ENCODE assay signal across 8 cellular contexts in genomic region chr11:116791002-116791812, GRCh38. TPM values are rescaled to one million over a fixed set of nuclear protein-coding genes. Genes with fewer than 3 reads are reported as not detected.
A peak's percentile ranks its signal among the peaks of the same experiment; 100 is the strongest.
DNase-seq lines count a peak whose midpoint lies in the region; ATAC-seq, FAIRE-seq and TF ChIP-seq lines count a peak whose summit lies in the region.

No MANE protein-coding gene starts in this region.

- intact Hi-C loops in esophagus muscularis mucosa (cut with DNase I): loop anchor here (2.0 kb wide), 1 partner anchor 316 kb away; no protein-coding TSS in a partner anchor

- peak overlapping the region; percentile 0 to 42 (median 14) for H3K4me3 ChIP-seq in esophagus muscularis mucosa

- H3K4me1 ChIP-seq in esophagus muscularis mucosa: peaks cover 20 to 32% (median 25%) of the 10 kb centered on the region in 4 donors

- DNase-seq in CMK (ENCODE audit: low read depth): peak; percentile 56
- peak; percentile 70 for DNase-seq in HTR-8/SVneo (ENCODE audit: insufficient read length, low spot score)
- peak; percentile 91 for DNase-seq in OCI-M1 (lab: John Stamatoyannopoulos, UW)
- peak; percentile 87 for DNase-seq in activated T-cell treated with anti-CD3 and anti-CD28 coated beads, Interleukin-2, amount 50 U/mL, for 24 hours
- DNase-seq in esophagus muscularis mucosa (ENCODE audit: extremely low spot score): no peak
- peak; percentile 58 to 85 (median 75) for DNase-seq in naive thymus-derived CD8-positive, alpha-beta T cell
- peak; percentile 62 for DNase-seq in stimulated activated CD8-positive, alpha-beta memory T cell treated with anti-CD3 and anti-CD28 coated beads, Interleukin-7, amount 100 ng/mL, for 24 hours (ENCODE audit: low read depth)

- H3K27ac ChIP-seq in esophagus muscularis mucosa (replicated peaks in 1 of 4): no peak overlapping the region

- 27% methylated on average over 20 of the region's 31 CpGs for WGBS in esophagus muscularis mucosa

- TF ChIP-seq CTCF in esophagus muscularis mucosa (IDR thresholded peaks at IDR 0.05): peak; percentile 84 to 96 (median 92)

- H3K4me1 Mint-ChIP-seq in activated T-cell treated with anti-CD3 and anti-CD28 coated beads, Interleukin-2, amount 50 U/mL, for 24 hours (ENCODE audit: low read depth): peaks cover 31% of the 10 kb centered on the region
- H3K4me1 Mint-ChIP-seq in naive thymus-derived CD8-positive, alpha-beta T cell: peaks cover 20 to 35% (median 27%) of the 10 kb centered on the region in 4 donors

- H3K9me3 ChIP-seq in esophagus muscularis mucosa: no peaks in the 10 kb centered on the region

- TF ChIP-seq EP300 in esophagus muscularis mucosa (IDR thresholded peaks at IDR 0.05): no peak

- no peak overlapping the region for H3K4me3 Mint-ChIP-seq in activated T-cell treated with anti-CD3 and anti-CD28 coated beads, Interleukin-2, amount 50 U/mL, for 24 hours
- peak overlapping the region in 9 of 10 donors; percentile 4 to 84 (median 44) for H3K4me3 Mint-ChIP-seq in naive thymus-derived CD8-positive, alpha-beta T cell

- H3K27me3 ChIP-seq in esophagus muscularis mucosa: no peaks in the 10 kb centered on the region

- peaks cover 0 to 5% (median 4%) of the 10 kb centered on the region in 4 donors for H3K36me3 ChIP-seq in esophagus muscularis mucosa

- no peaks in the 10 kb centered on the region for H3K9me3 Mint-ChIP-seq in activated T-cell treated with anti-CD3 and anti-CD28 coated beads, Interleukin-2, amount 50 U/mL, for 24 hours
- peaks cover 0 to 2% (median 0%) of the 10 kb centered on the region in 9 donors for H3K9me3 Mint-ChIP-seq in naive thymus-derived CD8-positive, alpha-beta T cell

- H3K27ac Mint-ChIP-seq in activated T-cell treated with anti-CD3 and anti-CD28 coated beads, Interleukin-2, amount 50 U/mL, for 24 hours: no peak overlapping the region
- peak overlapping the region in 7 of 10 donors; percentile 52 to 88 (median 77) for H3K27ac Mint-ChIP-seq in naive thymus-derived CD8-positive, alpha-beta T cell

- POLR2A ChIA-PET in naive thymus-derived CD8-positive, alpha-beta T cell (lab: Charles Lee): interaction anchor here (0.6 to 3.5 kb wide), 7 partner anchors 18 to 315 kb away, joined by 3 to 29 read pairs (median 7); partner anchors contain the start of genes APOA1, BUD13 and SIK3

- FAIRE-seq in HTR-8/SVneo (lab: Jason Lieb, UNC): peak; percentile 23

- H3K27me3 Mint-ChIP-seq in activated T-cell treated with anti-CD3 and anti-CD28 coated beads, Interleukin-2, amount 50 U/mL, for 24 hours: no peaks in the 10 kb centered on the region
- H3K27me3 Mint-ChIP-seq in naive thymus-derived CD8-positive, alpha-beta T cell: peaks cover 0 to 5% (median 0%) of the 10 kb centered on the region in 5 donors

- H3K36me3 Mint-ChIP-seq in activated T-cell treated with anti-CD3 and anti-CD28 coated beads, Interleukin-2, amount 50 U/mL, for 24 hours (ENCODE audit: low read depth): peaks cover 15% of the 10 kb centered on the region
- H3K36me3 Mint-ChIP-seq in naive thymus-derived CD8-positive, alpha-beta T cell: peaks cover 0 to 11% (median 0%) of the 10 kb centered on the region in 3 donors

- peak; percentile 54 to 60 for ATAC-seq in naive thymus-derived CD8-positive, alpha-beta T cell
- no peak for ATAC-seq in HG03095 (IDR thresholded peaks at IDR 0.05; ENCODE audit: unreplicated experiment)

- TF ChIP-seq POLR2A in esophagus muscularis mucosa (IDR thresholded peaks at IDR 0.05; ENCODE audit: low read depth): no peak

RNA-seq across cellular contexts. Expression of gene APOA5, which starts 0.5 kb away (rescaled TPM):
- not detected for total RNA-seq in esophagus muscularis mucosa
- not detected for total RNA-seq in naive thymus-derived CD8-positive, alpha-beta T cell
- polyA plus RNA-seq in naive thymus-derived CD8-positive, alpha-beta T cell: not detected

RNA-seq across cellular contexts. Expression of gene ZPR1, which starts 3.4 kb away (rescaled TPM):
- total RNA-seq in esophagus muscularis mucosa: 10 to 100 TPM; 18.3 to 46.4 (median 34.7) TPM
- total RNA-seq in naive thymus-derived CD8-positive, alpha-beta T cell: 10 to 100 TPM; 66.5 to 74.4 TPM
- 10 to 100 TPM; 29.5 to 42.9 (median 36.1) TPM for polyA plus RNA-seq in naive thymus-derived CD8-positive, alpha-beta T cell

RNA-seq across cellular contexts. Expression of gene BUD13, which starts 18.4 kb away (rescaled TPM):
- total RNA-seq in esophagus muscularis mucosa: 10 to 100 TPM; 10.8 to 17.1 (median 12.5) TPM
- total RNA-seq in naive thymus-derived CD8-positive, alpha-beta T cell: 10 to 100 TPM; 14.2 to 16.2 TPM
- 10 to 100 TPM in 1 of 3 donors, 1 to 10 TPM in 2; 5.4 to 16.2 (median 6.6) TPM for polyA plus RNA-seq in naive thymus-derived CD8-positive, alpha-beta T cell

RNA-seq across cellular contexts. Expression of gene APOA4, which starts 31.9 kb away (rescaled TPM):
- under 1 TPM in 2 of 4 donors, not detected in 2; 0.26 to 0.40 TPM for total RNA-seq in esophagus muscularis mucosa
- total RNA-seq in naive thymus-derived CD8-positive, alpha-beta T cell: not detected
- polyA plus RNA-seq in naive thymus-derived CD8-positive, alpha-beta T cell: not detected

RNA-seq across cellular contexts. Expression of gene APOC3, which starts 38.5 kb away (rescaled TPM):
- total RNA-seq in esophagus muscularis mucosa: not detected
- not detected for total RNA-seq in naive thymus-derived CD8-positive, alpha-beta T cell
- polyA plus RNA-seq in naive thymus-derived CD8-positive, alpha-beta T cell: not detected
